ENCODE assay signal across 8 cellular contexts in the genomic region with DNA sequence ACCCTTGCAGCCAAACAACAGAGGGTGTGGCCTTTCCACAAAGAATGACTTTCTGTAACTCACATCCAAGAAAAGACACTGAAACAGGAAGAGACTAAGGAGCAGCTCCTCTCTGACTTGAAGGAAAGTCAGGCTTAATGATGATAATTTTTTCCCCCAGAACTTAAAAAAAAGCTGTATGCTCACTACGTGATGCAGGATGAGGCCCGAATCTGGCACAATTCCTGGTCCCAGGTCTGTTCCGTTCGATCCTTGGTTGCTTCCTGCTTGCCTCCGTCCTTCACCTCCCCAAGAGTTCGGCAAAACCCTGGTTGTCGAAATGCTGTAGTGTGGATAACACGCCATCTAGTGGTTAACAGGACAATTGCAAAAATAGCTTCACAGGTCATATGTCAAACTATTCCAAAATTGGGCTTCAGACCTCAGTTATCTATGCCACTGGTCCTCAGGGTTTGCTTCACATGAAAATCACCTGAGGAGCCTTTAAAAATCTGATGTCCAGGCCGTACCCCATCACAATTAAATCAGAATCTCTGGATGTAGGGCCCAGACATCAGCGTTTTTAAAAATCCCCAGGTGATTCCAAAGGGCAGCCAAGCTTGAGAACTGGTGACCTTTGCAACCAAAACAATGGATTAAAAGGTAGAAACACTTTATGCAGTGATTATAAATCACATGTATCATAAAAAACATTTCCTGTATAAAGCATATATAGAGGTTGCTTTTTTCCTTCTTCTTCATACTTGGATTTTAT.
A peak's percentile ranks its signal among the peaks of the same experiment; 100 is the strongest.
DNase-seq lines count a peak whose midpoint lies in the region; ATAC-seq and TF ChIP-seq lines count a peak whose summit lies in the region.

No MANE protein-coding gene starts in this region.

- H3K4me3 ChIP-seq in AG10803 (ENCODE audit: low read length): peak overlapping the region; percentile 47

- peak; percentile 85 for DNase-seq in AG10803 (ENCODE audit: low read depth)
- DNase-seq in NCI-H187 treated with DMSO at 0.1 percent for 48 hours (lab: John Stamatoyannopoulos, UW): peak; percentile 57
- DNase-seq in T1000 (lab: John Stamatoyannopoulos, UW): peak; percentile 53
- DNase-seq in cerebellar cortex (ENCODE audit: low spot score): peak; percentile 83
- peak; percentile 84 for DNase-seq in kidney glomerular epithelial cell (lab: John Stamatoyannopoulos, UW)
- peak in 2 of 3 donors; percentile 17 to 51 for DNase-seq in stimulated activated CD4-positive, alpha-beta T cell treated with anti-CD3 and anti-CD28 coated beads, Interleukin-12 subunit alpha, Interleukin-12 subunit beta, amount 100 ng/mL, for 48 hours (ENCODE audit: low read depth in 2 of 3, low spot score in 1 of 3)

- ATAC-seq in GM18508 (IDR thresholded peaks at IDR 0.05; ENCODE audit: insufficient read depth, unreplicated experiment) (peak; percentile 63), HG02981 (IDR thresholded peaks at IDR 0.05; ENCODE audit: unreplicated experiment) (peak; percentile 86)

- peak; percentile 94 for TF ChIP-seq CTCF in AG10803 (conservative IDR thresholded peaks at IDR 0.05; ENCODE audit: low read length)

Comparison
In these comparisons a context has a peak if more than half of its experiments do, and no peak if none do; other contexts are left out.
1. Peak in every context shown above with its lines: DNase-seq, ATAC-seq and H3K4me3 ChIP-seq.
2. DNase-seq: peak in every context shown above with its lines; median percentile 85 in AG10803; 84 in kidney glomerular epithelial cell; 83 in cerebellar cortex; 57 in NCI-H187 treated with DMSO at 0.1 percent for 48 hours; 53 in T1000; 34 in stimulated activated CD4-positive, alpha-beta T cell treated with anti-CD3 and anti-CD28 coated beads, Interleukin-12 subunit alpha, Interleukin-12 subunit beta, amount 100 ng/mL, for 48 hours.